In the genomic region with DNA sequence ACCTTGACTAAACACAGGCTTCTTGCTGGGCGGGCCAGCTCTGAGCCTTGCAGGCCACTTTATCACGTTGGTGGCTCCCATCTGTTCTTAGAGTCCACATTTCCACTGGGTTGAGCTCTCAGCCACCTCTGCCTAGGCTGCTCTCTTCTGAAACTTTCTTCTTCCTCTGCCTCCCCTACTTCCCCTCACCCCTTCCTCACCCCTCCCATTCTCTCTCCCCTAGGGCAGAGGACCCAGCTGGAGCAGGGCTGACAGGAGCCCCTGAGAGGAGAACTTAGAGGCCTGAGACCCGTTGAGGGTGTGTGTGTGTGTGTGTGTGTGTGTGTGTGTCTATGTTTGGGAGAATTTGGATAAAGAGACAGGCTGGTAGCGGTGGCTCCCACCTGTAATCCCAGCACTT, we compare ENCODE assay signal across 13 cellular contexts. TPM values are rescaled to one million over a fixed set of nuclear protein-coding genes. Genes with fewer than 3 reads are reported as not detected.
DNase-seq lines count a peak whose midpoint lies in the region; ATAC-seq and TF ChIP-seq lines count a peak whose summit lies in the region.
"Had no signal": no experiment of that assay in that cellular context is flagged by ENCODE, and none has a peak within 500 bp of the region (broad histone marks: within the 10 kb centered on the region; RNA-seq: fewer than 3 reads in every experiment).

No MANE protein-coding gene starts in this region.

- no peaks in the 10 kb centered on the region for H3K9me3 ChIP-seq in CD4-positive, alpha-beta T cell (ENCODE audit: control insufficient read depth, low read length)
- H3K9me3 ChIP-seq in T-helper 17 cell (ENCODE audit: control insufficient read depth, low read length, poor library complexity, severe bottlenecking): no peaks in the 10 kb centered on the region
- H3K9me3 ChIP-seq in lower lobe of right lung: no peaks in the 10 kb centered on the region
- no peaks in the 10 kb centered on the region for H3K9me3 ChIP-seq in PC-9 (ENCODE audit: insufficient read depth, low read depth)
- H3K9me3 ChIP-seq: HAP-1 had no signal

- in situ Hi-C loops in GM13976 (cut with MboI; ENCODE audit: low sequenced_read_pairs, unreplicated experiment): no loop called here

- no TSS peak for BruUV-seq in PC-9 (replicated peaks; lab: Mats Ljungman, UMichigan)

- no peaks in the 10 kb centered on the region for H3K79me2 ChIP-seq in PC-9 (ENCODE audit: low read depth)

- peak overlapping the region; percentile 75 for H3K4me3 Mint-ChIP-seq in CD4-positive, alpha-beta T cell
- peak overlapping the region; percentile 85 for H3K4me3 Mint-ChIP-seq in T-helper 17 cell

- POLR2A ChIA-PET in CD4-positive, alpha-beta T cell (lab: Charles Lee): interaction anchor here (0.6 to 17.7 kb wide), 7 partner anchors 18 to 780 kb away, joined by 3 to 1050 read pairs (median 3); partner anchors contain the start of genes OFD1, TMSB4X and TRAPPC2
- POLR2A ChIA-PET in PC-9 (lab: Charles Lee; ENCODE audit: unreplicated experiment): no interaction called here

- H3K36me3 ChIP-seq in lower lobe of right lung (no peaks in the 10 kb centered on the region), PC-9 (ENCODE audit: low read depth) (no peaks in the 10 kb centered on the region)
- H3K36me3 ChIP-seq: HAP-1 had no signal

- H3K4me2 ChIP-seq in PC-9: no peak overlapping the region

- no peaks in the 10 kb centered on the region for H3K36me3 Mint-ChIP-seq in CD4-positive, alpha-beta T cell (ENCODE audit: low read depth)
- no peaks in the 10 kb centered on the region for H3K36me3 Mint-ChIP-seq in T-helper 17 cell (ENCODE audit: low read depth)

- H3F3A ChIP-seq in PC-9 (ENCODE audit: insufficient read depth, low read depth): peaks cover 21% of the 10 kb centered on the region; the same call in 1 of the 2 replicates

- TF ChIP-seq CTCF in CD4-positive, alpha-beta T cell (IDR thresholded peaks at IDR 0.05): no peak
- TF ChIP-seq CTCF in lower lobe of right lung (IDR thresholded peaks at IDR 0.05): no peak
- TF ChIP-seq CTCF in PC-9 (conservative IDR thresholded peaks at IDR 0.05): no peak
- TF ChIP-seq CTCF in GM13976 (IDR thresholded peaks at IDR 0.05; ENCODE audit: borderline replicate concordance, control extremely low read depth, extremely low read depth, insufficient read depth, missing control alignments): no peak

- H3K27ac ChIP-seq in CD4-positive, alpha-beta T cell (ENCODE audit: low read depth, low read length): peak overlapping the region; percentile 89
- H3K27ac ChIP-seq in lower lobe of right lung: peak overlapping the region; percentile 86
- no peak overlapping the region for H3K27ac ChIP-seq in PC-9

- H3K4me3 ChIP-seq in lower lobe of right lung (no peak overlapping the region), PC-9 (no peak overlapping the region)
- H3K4me3 ChIP-seq: HAP-1, smooth muscle cell had no signal

- ATAC-seq in CD4-positive, alpha-beta T cell (ENCODE audit: poor library complexity): no peak
- ATAC-seq in T-helper 17 cell (no peak), lower lobe of right lung (no peak)

- peaks cover 17% of the 10 kb centered on the region for H3K4me1 ChIP-seq in lower lobe of right lung
- H3K4me1 ChIP-seq in PC-9 (replicated peaks; ENCODE audit: insufficient read depth): peaks cover 29% of the 10 kb centered on the region

- H2AFZ ChIP-seq in PC-9: no peak overlapping the region

- intact Hi-C loops in CD4-positive, alpha-beta T cell (cut with DNase I, micrococcal nuclease): loop anchor here in 1 of 2 experiments (5.0 to 10.0 kb wide), 2 partner anchors 50 to 197 kb away; no protein-coding TSS in a partner anchor
- intact Hi-C loops in lower lobe of right lung (cut with DNase I): no loop called here
- intact Hi-C loops in PC-9 (cut with micrococcal nuclease; ENCODE audit: unreplicated experiment): no loop called here

- DNase-seq in CD4-positive, alpha-beta T cell: no peak
- DNase-seq in T-helper 17 cell (no peak), lower lobe of right lung (no peak), PC-9 (no peak), GM13976 (ENCODE audit: low spot score) (no peak), NCI-H2029 (lab: John Stamatoyannopoulos, UW) (no peak), germinal center (ENCODE audit: low spot score) (no peak)
- DNase-seq: DMS79, glutamatergic neuron, NCI-H1930 had no signal

- peak overlapping the region; percentile 95 for H3K27ac Mint-ChIP-seq in CD4-positive, alpha-beta T cell
- peak overlapping the region; percentile 97 for H3K27ac Mint-ChIP-seq in T-helper 17 cell

- H3K9me3 Mint-ChIP-seq in CD4-positive, alpha-beta T cell: no peaks in the 10 kb centered on the region

- CTCF ChIA-PET in CD4-positive, alpha-beta T cell (lab: Charles Lee): interaction anchor here (2.3 to 6.9 kb wide), 2 partner anchors 8 to 137 kb away, joined by 10 to 35 read pairs; no protein-coding TSS in a partner anchor
- CTCF ChIA-PET in PC-9 (lab: Charles Lee): interaction anchor here (0.7 kb wide), 1 partner anchor 529 kb away, joined by 4 read pairs; no protein-coding TSS in a partner anchor

- H3K4me1 Mint-ChIP-seq in CD4-positive, alpha-beta T cell (ENCODE audit: low read depth): peaks cover 87% of the 10 kb centered on the region
- peaks cover 34% of the 10 kb centered on the region for H3K4me1 Mint-ChIP-seq in T-helper 17 cell

- TF ChIP-seq POLR2A in GM19193 (IDR thresholded peaks at IDR 0.05; ENCODE audit: extremely low read depth, insufficient read depth, insufficient read length): peak; percentile 17

- H3K27me3 ChIP-seq in CD4-positive, alpha-beta T cell (ENCODE audit: control insufficient read depth, insufficient read depth, low read length): no peaks in the 10 kb centered on the region
- H3K27me3 ChIP-seq in lower lobe of right lung (ENCODE audit: low read depth) (no peaks in the 10 kb centered on the region), PC-9 (ENCODE audit: insufficient read depth, low read depth) (no peaks in the 10 kb centered on the region)

- H4K20me1 ChIP-seq in PC-9 (ENCODE audit: insufficient read depth): no peaks in the 10 kb centered on the region

- H3K27me3 Mint-ChIP-seq in CD4-positive, alpha-beta T cell: no peaks in the 10 kb centered on the region
- no peaks in the 10 kb centered on the region for H3K27me3 Mint-ChIP-seq in T-helper 17 cell

- no peaks in the 10 kb centered on the region for H3K9me2 ChIP-seq in PC-9 (ENCODE audit: insufficient read depth)

RNA-seq across cellular contexts. Expression of gene TMSB4X, which starts 19.9 kb away (rescaled TPM):
- total RNA-seq in CD4-positive, alpha-beta T cell: 1,000 to 10,000 TPM; 2,621 to 2,738 TPM
- total RNA-seq in T-helper 17 cell (1,000 to 10,000 TPM; 5,781 to 7,183 TPM), lower lobe of right lung (4,922 TPM), PC-9 (2021) (2,589 and 3,588 TPM in 2 replicates)

RNA-seq across cellular contexts. Expression of gene TLR8, which starts 48.6 kb away (rescaled TPM):
- total RNA-seq in CD4-positive, alpha-beta T cell: under 1 TPM; 0.08 TPM
- total RNA-seq in T-helper 17 cell (under 1 TPM in 1 of 2 donors, not detected in 1; 0.85 TPM), lower lobe of right lung (35.4 TPM), PC-9 (2021) (not detected in 2 replicates)
- total RNA-seq: smooth muscle cell had no signal

Comparison
In these comparisons a context has a peak if more than half of its experiments do, and no peak if none do; other contexts are left out.
1. RNA of gene TLR8, which starts 48.6 kb away (total RNA-seq): 35.4 TPM in lower lobe of right lung (single experiment); 0.85 TPM in T-helper 17 cell, 0.08 TPM in CD4-positive, alpha-beta T cell and not detected in PC-9; every median in the first group is over 10 times any median in the second.